ENCODE assay signal across 1 cellular context in the genomic region with DNA sequence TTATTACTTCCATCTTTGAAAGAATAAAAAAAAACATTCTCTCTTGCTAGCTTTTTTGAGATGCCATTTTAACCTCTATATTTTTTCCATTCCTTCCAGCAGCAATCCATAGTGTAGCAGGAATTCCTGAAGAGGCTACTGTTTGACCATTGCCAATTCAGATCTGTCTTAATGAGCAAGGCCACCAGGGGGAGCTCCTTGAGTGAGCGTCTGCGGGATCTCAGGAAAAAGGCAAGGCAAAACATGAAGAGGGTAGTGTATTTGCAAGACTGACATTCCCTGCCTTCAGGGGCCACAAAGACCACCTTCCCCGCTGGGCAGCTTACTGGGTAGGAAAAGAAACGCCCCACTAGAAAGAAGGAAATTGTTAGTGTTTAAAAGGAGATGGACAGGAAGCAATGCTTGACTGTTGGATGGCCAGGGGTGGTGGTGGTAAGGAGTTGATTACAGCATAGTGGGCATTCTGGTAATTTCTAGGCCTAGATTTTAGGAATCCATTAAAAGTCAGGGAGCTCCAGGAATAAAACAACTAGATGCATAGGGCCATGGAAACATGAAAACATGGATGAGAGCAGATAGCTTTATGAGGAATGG.
TF ChIP-seq lines count a peak whose summit lies in the region.

No MANE protein-coding gene starts in this region.

TF ChIP-seq in GM23338, 12 proteins besides CTCF, POLR2A, EP300 and RAD21 (continued from another document):
- TF ChIP-seq, protein P1, sequence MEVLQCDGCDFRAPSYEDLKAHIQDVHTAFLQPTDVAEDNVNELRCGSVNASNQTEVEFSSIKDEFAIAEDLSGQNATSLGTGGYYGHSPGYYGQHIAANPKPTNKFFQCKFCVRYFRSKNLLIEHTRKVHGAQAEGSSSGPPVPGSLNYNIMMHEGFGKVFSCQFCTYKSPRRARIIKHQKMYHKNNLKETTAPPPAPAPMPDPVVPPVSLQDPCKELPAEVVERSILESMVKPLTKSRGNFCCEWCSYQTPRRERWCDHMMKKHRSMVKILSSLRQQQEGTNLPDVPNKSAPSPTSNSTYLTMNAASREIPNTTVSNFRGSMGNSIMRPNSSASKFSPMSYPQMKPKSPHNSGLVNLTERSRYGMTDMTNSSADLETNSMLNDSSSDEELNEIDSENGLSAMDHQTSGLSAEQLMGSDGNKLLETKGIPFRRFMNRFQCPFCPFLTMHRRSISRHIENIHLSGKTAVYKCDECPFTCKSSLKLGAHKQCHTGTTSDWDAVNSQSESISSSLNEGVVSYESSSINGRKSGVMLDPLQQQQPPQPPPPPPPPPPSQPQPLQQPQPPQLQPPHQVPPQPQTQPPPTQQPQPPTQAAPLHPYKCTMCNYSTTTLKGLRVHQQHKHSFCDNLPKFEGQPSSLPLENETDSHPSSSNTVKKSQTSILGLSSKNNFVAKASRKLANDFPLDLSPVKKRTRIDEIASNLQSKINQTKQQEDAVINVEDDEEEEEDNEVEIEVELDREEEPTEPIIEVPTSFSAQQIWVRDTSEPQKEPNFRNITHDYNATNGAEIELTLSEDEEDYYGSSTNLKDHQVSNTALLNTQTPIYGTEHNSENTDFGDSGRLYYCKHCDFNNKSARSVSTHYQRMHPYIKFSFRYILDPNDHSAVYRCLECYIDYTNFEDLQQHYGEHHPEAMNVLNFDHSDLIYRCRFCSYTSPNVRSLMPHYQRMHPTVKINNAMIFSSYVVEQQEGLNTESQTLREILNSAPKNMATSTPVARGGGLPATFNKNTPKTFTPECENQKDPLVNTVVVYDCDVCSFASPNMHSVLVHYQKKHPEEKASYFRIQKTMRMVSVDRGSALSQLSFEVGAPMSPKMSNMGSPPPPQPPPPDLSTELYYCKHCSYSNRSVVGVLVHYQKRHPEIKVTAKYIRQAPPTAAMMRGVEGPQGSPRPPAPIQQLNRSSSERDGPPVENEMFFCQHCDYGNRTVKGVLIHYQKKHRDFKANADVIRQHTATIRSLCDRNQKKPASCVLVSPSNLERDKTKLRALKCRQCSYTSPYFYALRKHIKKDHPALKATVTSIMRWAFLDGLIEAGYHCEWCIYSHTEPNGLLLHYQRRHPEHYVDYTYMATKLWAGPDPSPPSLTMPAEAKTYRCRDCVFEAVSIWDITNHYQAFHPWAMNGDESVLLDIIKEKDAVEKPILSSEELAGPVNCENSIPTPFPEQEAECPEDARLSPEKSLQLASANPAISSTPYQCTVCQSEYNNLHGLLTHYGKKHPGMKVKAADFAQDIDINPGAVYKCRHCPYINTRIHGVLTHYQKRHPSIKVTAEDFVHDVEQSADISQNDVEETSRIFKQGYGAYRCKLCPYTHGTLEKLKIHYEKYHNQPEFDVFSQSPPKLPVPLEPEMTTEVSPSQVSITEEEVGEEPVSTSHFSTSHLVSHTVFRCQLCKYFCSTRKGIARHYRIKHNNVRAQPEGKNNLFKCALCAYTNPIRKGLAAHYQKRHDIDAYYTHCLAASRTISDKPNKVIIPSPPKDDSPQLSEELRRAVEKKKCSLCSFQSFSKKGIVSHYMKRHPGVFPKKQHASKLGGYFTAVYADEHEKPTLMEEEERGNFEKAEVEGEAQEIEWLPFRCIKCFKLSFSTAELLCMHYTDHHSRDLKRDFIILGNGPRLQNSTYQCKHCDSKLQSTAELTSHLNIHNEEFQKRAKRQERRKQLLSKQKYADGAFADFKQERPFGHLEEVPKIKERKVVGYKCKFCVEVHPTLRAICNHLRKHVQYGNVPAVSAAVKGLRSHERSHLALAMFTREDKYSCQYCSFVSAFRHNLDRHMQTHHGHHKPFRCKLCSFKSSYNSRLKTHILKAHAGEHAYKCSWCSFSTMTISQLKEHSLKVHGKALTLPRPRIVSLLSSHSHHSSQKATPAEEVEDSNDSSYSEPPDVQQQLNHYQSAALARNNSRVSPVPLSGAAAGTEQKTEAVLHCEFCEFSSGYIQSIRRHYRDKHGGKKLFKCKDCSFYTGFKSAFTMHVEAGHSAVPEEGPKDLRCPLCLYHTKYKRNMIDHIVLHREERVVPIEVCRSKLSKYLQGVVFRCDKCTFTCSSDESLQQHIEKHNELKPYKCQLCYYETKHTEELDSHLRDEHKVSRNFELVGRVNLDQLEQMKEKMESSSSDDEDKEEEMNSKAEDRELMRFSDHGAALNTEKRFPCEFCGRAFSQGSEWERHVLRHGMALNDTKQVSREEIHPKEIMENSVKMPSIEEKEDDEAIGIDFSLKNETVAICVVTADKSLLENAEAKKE (CRISPR knock-in tag; IDR thresholded peaks at IDR 0.05), result peak; percentile 18; the same call in 1 of the 2 replicates
TF ChIP-seq in GM23338: peak in this region for 2.
